Comparison of ENCODE assay signal across 21 cellular contexts in the genomic region with DNA sequence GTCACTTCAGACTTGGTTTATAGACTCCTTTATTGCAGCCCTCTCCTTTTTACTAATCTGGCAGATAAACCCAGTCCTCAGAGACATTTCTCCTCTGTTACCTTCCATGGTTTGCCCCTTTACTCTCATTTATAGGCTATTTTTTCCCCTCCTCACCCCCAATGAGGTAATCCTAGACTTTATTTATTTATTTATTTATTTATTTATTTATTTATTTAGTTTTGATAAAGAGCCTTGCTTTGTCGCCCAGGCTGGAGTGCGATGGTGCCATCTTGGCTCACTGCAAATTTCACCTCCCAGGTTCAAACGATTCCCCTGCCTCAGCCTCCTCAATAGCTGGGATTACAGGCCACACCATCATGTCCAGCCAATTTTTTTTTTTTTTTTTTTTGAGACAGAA. TPM values are rescaled to one million over a fixed set of nuclear protein-coding genes. Genes with fewer than 3 reads are reported as not detected.
A peak's percentile ranks its signal among the peaks of the same experiment; 100 is the strongest.
DNase-seq lines count a peak whose midpoint lies in the region; ATAC-seq and TF ChIP-seq lines count a peak whose summit lies in the region.
"Had no signal": no experiment of that assay in that cellular context is flagged by ENCODE, and none has a peak within 500 bp of the region (broad histone marks: within the 10 kb centered on the region; RNA-seq: fewer than 3 reads in every experiment).

No MANE protein-coding gene starts in this region.

- H3K9me3 Mint-ChIP-seq in Caco-2 (ENCODE audit: unreplicated experiment): no peaks in the 10 kb centered on the region
- no peaks in the 10 kb centered on the region for H3K9me3 Mint-ChIP-seq in endodermal cell
- H3K9me3 Mint-ChIP-seq: CD4-positive, alpha-beta T cell; CD8-positive, alpha-beta T cell had no signal

- H3K9me3 ChIP-seq in Caco-2 (no peaks in the 10 kb centered on the region), HEK293 (ENCODE audit: control insufficient read depth, insufficient read depth, low read depth, low read length) (no peaks in the 10 kb centered on the region), endodermal cell (ENCODE audit: control insufficient read depth, low read length) (no peaks in the 10 kb centered on the region)
- H3K9me3 ChIP-seq: BLaER1 treated with 17β-estradiol and CSF1 and Interleukin-3, amounts not matched to agents 10 nM and 100 nM had no signal

- 67 to 95% methylated on average over 1 to 3 of the region's 3 CpGs for WGBS in endodermal cell (ENCODE audit: insufficient coverage in 1 of 2, insufficient read length in 1 of 2), 2 experiments

- H3K4me1 ChIP-seq in Caco-2: no peaks in the 10 kb centered on the region
- H3K4me1 ChIP-seq in HEK293 (ENCODE audit: control insufficient read depth, insufficient read depth, low read length): peaks cover 3% of the 10 kb centered on the region
- peaks cover 3% of the 10 kb centered on the region for H3K4me1 ChIP-seq in endodermal cell (ENCODE audit: control insufficient read depth, insufficient read depth, low read length)

- intact Hi-C loops in Caco-2 (cut with micrococcal nuclease; ENCODE audit: unreplicated experiment): no loop called here
- intact Hi-C loops in left cardiac atrium (cut with DNase I): no loop called here

- no peak for TF ChIP-seq CTCF in Caco-2 (IDR thresholded peaks at IDR 0.05; ENCODE audit: insufficient read depth in 1 of 2, low read depth in 1 of 2, low read length in 1 of 2, severe bottlenecking in 1 of 2, unreplicated experiment in 1 of 2)
- no peak for TF ChIP-seq CTCF in HEK293 (tag by site-specific recombination; IDR thresholded peaks at IDR 0.05)
- no peak for TF ChIP-seq CTCF in endodermal cell (conservative IDR thresholded peaks at IDR 0.05)

- BruUV-seq in Caco-2 (replicated peaks; lab: Mats Ljungman, UMichigan): no TSS peak

- H3K36me3 Mint-ChIP-seq in Caco-2 (ENCODE audit: insufficient read depth, unreplicated experiment) (peaks cover 43% of the 10 kb centered on the region), endodermal cell (ENCODE audit: low read depth) (peaks cover 47% of the 10 kb centered on the region)
- H3K36me3 Mint-ChIP-seq: CD8-positive, alpha-beta T cell had no signal

- ATAC-seq in HG02938 (IDR thresholded peaks at IDR 0.05; ENCODE audit: unreplicated experiment) (no peak), left cardiac atrium (no peak), GM21529 (IDR thresholded peaks at IDR 0.05; ENCODE audit: unreplicated experiment) (no peak)
- ATAC-seq: CD8-positive, alpha-beta T cell; GM12878 had no signal

- H3K27me3 ChIP-seq in Caco-2 (replicated peaks; ENCODE audit: control insufficient read depth, insufficient read depth, low read length) (no peaks in the 10 kb centered on the region), endodermal cell (ENCODE audit: control insufficient read depth, insufficient read depth, low read length, poor library complexity, severe bottlenecking) (no peaks in the 10 kb centered on the region)
- H3K27me3 ChIP-seq: BLaER1 treated with 17β-estradiol and CSF1 and Interleukin-3, amounts not matched to agents 10 nM and 100 nM had no signal

- H3K9ac ChIP-seq in endodermal cell (ENCODE audit: extremely low read depth, low read length, poor library complexity, severe bottlenecking): no peak overlapping the region
- H3K9ac ChIP-seq: BLaER1 treated with 17β-estradiol and CSF1 and Interleukin-3, amounts not matched to agents 10 nM and 100 nM had no signal

- H3K4me3 ChIP-seq in Caco-2 (ENCODE audit: low read depth, low read length): no peak overlapping the region
- no peak overlapping the region for H3K4me3 ChIP-seq in HEK293 (ENCODE audit: low read depth, low read length)
- no peak overlapping the region for H3K4me3 ChIP-seq in endodermal cell (ENCODE audit: low read length)
- H3K4me3 ChIP-seq: BLaER1 treated with 17β-estradiol and CSF1 and Interleukin-3, amounts not matched to agents 10 nM and 100 nM; GM12878 had no signal

- CTCF ChIA-PET in Caco-2 (lab: Charles Lee): interaction anchor here (0.7 kb wide), 1 partner anchor 210 kb away, joined by 6 read pairs; no protein-coding TSS in a partner anchor
- CTCF ChIA-PET in HEK293 (lab: Yijun Ruan, JAX): interaction anchor here (0.7 to 1.2 kb wide), 2 partner anchors 8 to 296 kb away, joined by 4 to 7 read pairs; a partner anchor contains a TSS

- peak overlapping the region; percentile 1 for H3K27ac Mint-ChIP-seq in Caco-2 (ENCODE audit: unreplicated experiment)
- H3K27ac Mint-ChIP-seq in endodermal cell: peak overlapping the region; percentile 6
- H3K27ac Mint-ChIP-seq: B cell; CD4-positive, alpha-beta T cell; CD8-positive, alpha-beta T cell had no signal

- H3K4me1 Mint-ChIP-seq in Caco-2 (ENCODE audit: low read depth, unreplicated experiment) (peaks cover 6% of the 10 kb centered on the region), endodermal cell (peaks cover 25% of the 10 kb centered on the region)
- H3K4me1 Mint-ChIP-seq: B cell had no signal

- POLR2A ChIA-PET in Caco-2 (lab: Charles Lee): interaction anchor here (1.6 kb wide), 1 partner anchor 8 kb away, joined by 5 read pairs; no protein-coding TSS in a partner anchor
- POLR2A ChIA-PET in HEK293 (lab: Yijun Ruan, JAX): no interaction called here

- H3K27ac ChIP-seq in HEK293 (ENCODE audit: extremely low read depth, low read depth, low read length) (no peak overlapping the region), endodermal cell (ENCODE audit: low read depth, low read length) (no peak overlapping the region)
- H3K27ac ChIP-seq: BLaER1 treated with 17β-estradiol and CSF1 and Interleukin-3, amounts not matched to agents 10 nM and 100 nM; C4-2B had no signal

- no peaks in the 10 kb centered on the region for H3K36me3 ChIP-seq in Caco-2 (ENCODE audit: control insufficient read depth, insufficient read depth, low read length)
- H3K36me3 ChIP-seq in HEK293 (ENCODE audit: control insufficient read depth in 2 of 2, insufficient read depth in 1 of 2, low read length in 2 of 2): no peaks in the 10 kb centered on the region; a peak in 1 of 3 replicates
- peaks cover 45% of the 10 kb centered on the region for H3K36me3 ChIP-seq in endodermal cell (ENCODE audit: control insufficient read depth, insufficient read depth, low read length)
- H3K36me3 ChIP-seq: BLaER1 treated with 17β-estradiol and CSF1 and Interleukin-3, amounts not matched to agents 10 nM and 100 nM had no signal

- H3K27me3 Mint-ChIP-seq in Caco-2 (ENCODE audit: insufficient read depth, unreplicated experiment) (no peaks in the 10 kb centered on the region), endodermal cell (ENCODE audit: insufficient read depth) (no peaks in the 10 kb centered on the region)

- no peak overlapping the region for H3K4me3 Mint-ChIP-seq in Caco-2 (ENCODE audit: unreplicated experiment)
- no peak overlapping the region for H3K4me3 Mint-ChIP-seq in endodermal cell
- H3K4me3 Mint-ChIP-seq: B cell; CD4-positive, alpha-beta T cell; CD8-positive, alpha-beta T cell had no signal

- DNase-seq in Caco-2 (no peak), endodermal cell (no peak), left cardiac atrium (no peak)
- DNase-seq: 8988T; AML-193; CD4-positive, alpha-beta T cell; CD8-positive, alpha-beta T cell; DMS 273 treated with DMSO at 0.1 percent for 48 hours; DMS153; DMS53; DMS79; DND-41; EL; GDM1 had no signal

TF ChIP-seq in HEK293, 187 proteins besides CTCF, POLR2A, EP300 and RAD21 (continues in another document):
- TF ChIP-seq, protein P1, sequence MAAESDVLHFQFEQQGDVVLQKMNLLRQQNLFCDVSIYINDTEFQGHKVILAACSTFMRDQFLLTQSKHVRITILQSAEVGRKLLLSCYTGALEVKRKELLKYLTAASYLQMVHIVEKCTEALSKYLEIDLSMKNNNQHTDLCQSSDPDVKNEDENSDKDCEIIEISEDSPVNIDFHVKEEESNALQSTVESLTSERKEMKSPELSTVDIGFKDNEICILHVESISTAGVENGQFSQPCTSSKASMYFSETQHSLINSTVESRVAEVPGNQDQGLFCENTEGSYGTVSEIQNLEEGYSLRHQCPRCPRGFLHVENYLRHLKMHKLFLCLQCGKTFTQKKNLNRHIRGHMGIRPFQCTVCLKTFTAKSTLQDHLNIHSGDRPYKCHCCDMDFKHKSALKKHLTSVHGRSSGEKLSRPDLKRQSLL (tag by site-specific recombination; IDR thresholded peaks at IDR 0.05): no peak
- TF ChIP-seq ZNF610 (tag by site-specific recombination; IDR thresholded peaks at IDR 0.05; ENCODE audit: borderline replicate concordance) (no peak), ZNF670 (tag by site-specific recombination; IDR thresholded peaks at IDR 0.05; ENCODE audit: low read depth) (no peak), ZNF416 (tag by site-specific recombination; IDR thresholded peaks at IDR 0.05) (no peak), ZNF747 (tag by site-specific recombination; IDR thresholded peaks at IDR 0.05) (no peak), ZNF394 (tag by site-specific recombination; IDR thresholded peaks at IDR 0.05; ENCODE audit: borderline replicate concordance) (peak; percentile 93), ZNF660 (tag by site-specific recombination; IDR thresholded peaks at IDR 0.05) (no peak), ZNF623 (tag by site-specific recombination; IDR thresholded peaks at IDR 0.05) (peak; percentile 65), ZNF24 (tag by site-specific recombination; IDR thresholded peaks at IDR 0.05) (no peak)
- TF ChIP-seq, protein P2, sequence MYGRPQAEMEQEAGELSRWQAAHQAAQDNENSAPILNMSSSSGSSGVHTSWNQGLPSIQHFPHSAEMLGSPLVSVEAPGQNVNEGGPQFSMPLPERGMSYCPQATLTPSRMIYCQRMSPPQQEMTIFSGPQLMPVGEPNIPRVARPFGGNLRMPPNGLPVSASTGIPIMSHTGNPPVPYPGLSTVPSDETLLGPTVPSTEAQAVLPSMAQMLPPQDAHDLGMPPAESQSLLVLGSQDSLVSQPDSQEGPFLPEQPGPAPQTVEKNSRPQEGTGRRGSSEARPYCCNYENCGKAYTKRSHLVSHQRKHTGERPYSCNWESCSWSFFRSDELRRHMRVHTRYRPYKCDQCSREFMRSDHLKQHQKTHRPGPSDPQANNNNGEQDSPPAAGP (tag by site-specific recombination; IDR thresholded peaks at IDR 0.05): no peak
- TF ChIP-seq, protein P3, sequence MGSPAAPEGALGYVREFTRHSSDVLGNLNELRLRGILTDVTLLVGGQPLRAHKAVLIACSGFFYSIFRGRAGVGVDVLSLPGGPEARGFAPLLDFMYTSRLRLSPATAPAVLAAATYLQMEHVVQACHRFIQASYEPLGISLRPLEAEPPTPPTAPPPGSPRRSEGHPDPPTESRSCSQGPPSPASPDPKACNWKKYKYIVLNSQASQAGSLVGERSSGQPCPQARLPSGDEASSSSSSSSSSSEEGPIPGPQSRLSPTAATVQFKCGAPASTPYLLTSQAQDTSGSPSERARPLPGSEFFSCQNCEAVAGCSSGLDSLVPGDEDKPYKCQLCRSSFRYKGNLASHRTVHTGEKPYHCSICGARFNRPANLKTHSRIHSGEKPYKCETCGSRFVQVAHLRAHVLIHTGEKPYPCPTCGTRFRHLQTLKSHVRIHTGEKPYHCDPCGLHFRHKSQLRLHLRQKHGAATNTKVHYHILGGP (tag by site-specific recombination; IDR thresholded peaks at IDR 0.05): no peak

RNA-seq across cellular contexts. Expression of a gene that starts 8.4 kb away (rescaled TPM):
- total RNA-seq in Caco-2 (2022): 31.6 and 34.3 TPM in 2 replicates
- 10 to 100 TPM; 27.6 to 57.7 TPM for total RNA-seq in endodermal cell
- polyA plus RNA-seq in endodermal cell (2013, experiment 1 of 2): 10.7 TPM
- 11.1 TPM for polyA plus RNA-seq in endodermal cell (2013, experiment 2 of 2)
- 10 to 100 TPM; 15.9 to 16.0 TPM for total RNA-seq in left cardiac atrium
